8 cellular contexts compared by ENCODE assay signal in genomic region chr5:144189800-144190429, GRCh38. TPM values are rescaled to one million over a fixed set of nuclear protein-coding genes. Genes with fewer than 3 reads are reported as not detected.
DNase-seq lines count a peak whose midpoint lies in the region; ATAC-seq lines count a peak whose summit lies in the region.

No MANE protein-coding gene starts in this region.

- DNase-seq in T-helper 2 cell = peak; percentile 17 to 95 (median 67)
- DNase-seq in amniotic epithelial cell (ENCODE audit: low read depth) = peak; percentile 100
- peak; percentile 39 for DNase-seq in renal cortical epithelial cell (ENCODE audit: low read depth)
- DNase-seq in midbrain (lab: John Stamatoyannopoulos, UW) = no peak
- DNase-seq in dedifferentiated amniotic fluid mesenchymal stem cell (ENCODE audit: extremely low spot score) = no peak

- ATAC-seq in GM18517 (IDR thresholded peaks at IDR 0.05; ENCODE audit: unreplicated experiment) (peak; percentile 43), HG03280 (IDR thresholded peaks at IDR 0.05; ENCODE audit: unreplicated experiment) (peak; percentile 35), HG03139 (IDR thresholded peaks at IDR 0.05; ENCODE audit: unreplicated experiment) (no peak)

RNA-seq across cellular contexts. Expression of gene KCTD16, which starts 19.2 kb away (rescaled TPM):
- 0.35 and 1.1 TPM in 2 replicates for total RNA-seq in renal cortical epithelial cell

RNA-seq across cellular contexts. Expression of gene YIPF5, which starts 19.5 kb away (rescaled TPM):
- total RNA-seq in renal cortical epithelial cell = 120 and 123 TPM in 2 replicates

Comparison
In these comparisons a context has a peak if more than half of its experiments do, and no peak if none do; other contexts are left out.
1. DNase-seq: peak in T-helper 2 cell (5 of 5), amniotic epithelial cell (single experiment) and renal cortical epithelial cell (single experiment); none in midbrain (single experiment) and dedifferentiated amniotic fluid mesenchymal stem cell (single experiment).